ENCODE assay signal across 2 cellular contexts in the genomic region with DNA sequence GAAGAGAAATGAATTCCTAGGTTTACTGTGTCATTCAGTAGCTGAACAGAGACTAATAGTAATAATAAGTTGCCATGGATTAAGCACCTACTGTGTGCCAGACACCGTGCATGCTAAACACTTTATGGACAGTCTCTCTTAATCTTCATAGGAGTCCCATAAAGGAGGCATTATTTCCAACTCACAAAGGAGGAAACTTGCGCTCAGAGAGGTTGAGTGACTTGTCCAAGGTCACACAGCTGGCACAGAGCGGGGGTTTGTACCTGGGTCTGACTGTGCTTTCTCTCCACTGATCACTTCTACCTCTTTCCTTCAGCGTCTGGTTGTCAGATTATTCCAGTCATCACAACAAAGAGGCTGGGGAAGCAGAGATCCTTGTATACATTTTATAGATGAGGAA.
TF ChIP-seq lines count a peak whose summit lies in the region.

No MANE protein-coding gene starts in this region.

TF ChIP-seq in HEK293, 187 proteins besides CTCF, POLR2A, EP300 and RAD21 (continued from another document):
- peak; percentile 94 for TF ChIP-seq ZNF768 (tag by site-specific recombination; IDR thresholded peaks at IDR 0.05)

TF ChIP-seq in H1, 55 proteins besides CTCF, POLR2A, EP300 and RAD21 (continued from another document):
- no peak for TF ChIP-seq GABPA (IDR thresholded peaks at IDR 0.05; ENCODE audit: borderline replicate concordance, insufficient read depth, low read length)
- no peak for TF ChIP-seq TBP (IDR thresholded peaks at IDR 0.05; ENCODE audit: low read depth, low read length)
- no peak for TF ChIP-seq CTBP2 (IDR thresholded peaks at IDR 0.05; ENCODE audit: borderline replicate concordance, insufficient read depth, insufficient read length, low read length)
